In genomic region chr10:3469639-3470020, GRCh38 we compare ENCODE assay signal across 10 cellular contexts.
DNase-seq lines count a peak whose midpoint lies in the region; ATAC-seq and TF ChIP-seq lines count a peak whose summit lies in the region.
"Had no signal": no experiment of that assay in that cellular context is flagged by ENCODE, and none has a peak within 500 bp of the region (broad histone marks: within the 10 kb centered on the region; RNA-seq: fewer than 3 reads in every experiment).

No MANE protein-coding gene starts in this region.

- H3K9me3 ChIP-seq in right atrium auricular region (no peaks in the 10 kb centered on the region), vagina (no peaks in the 10 kb centered on the region)

- H3K36me3 Mint-ChIP-seq in dendritic cell treated with granulocyte-macrophage colony-stimulating factor and Interleukin-4, amounts not matched to agents 40 ng/mL and 50 ng/mL, for 4 days (ENCODE audit: low read depth): peaks cover 6% of the 10 kb centered on the region
- H3K36me3 Mint-ChIP-seq in nephron progenitor cell (ENCODE audit: low read depth): peaks cover 5% of the 10 kb centered on the region
- H3K36me3 Mint-ChIP-seq: natural killer cell had no signal

- intact Hi-C loops in Right ventricle myocardium superior (cut with DNase I): loop anchor here (10.0 kb wide), 1 partner anchor 305 kb away; no protein-coding TSS in a partner anchor
- intact Hi-C loops in dendritic cell treated with granulocyte-macrophage colony-stimulating factor and Interleukin-4, amounts not matched to agents 40 ng/mL and 50 ng/mL, for 4 days (cut with micrococcal nuclease): loop anchor here (5.0 kb wide), 3 partner anchors 113 to 663 kb away; no protein-coding TSS in a partner anchor
- intact Hi-C loops in vagina (cut with DNase I): loop anchor here (5.0 kb wide), 1 partner anchor 318 kb away; the partner anchor contains the start of gene KLF6

- H3K4me1 Mint-ChIP-seq in dendritic cell treated with granulocyte-macrophage colony-stimulating factor and Interleukin-4, amounts not matched to agents 40 ng/mL and 50 ng/mL, for 4 days (ENCODE audit: low read depth): peaks cover 82% of the 10 kb centered on the region
- peaks cover 72% of the 10 kb centered on the region for H3K4me1 Mint-ChIP-seq in nephron progenitor cell

- no peaks in the 10 kb centered on the region for H3K9me3 Mint-ChIP-seq in dendritic cell treated with granulocyte-macrophage colony-stimulating factor and Interleukin-4, amounts not matched to agents 40 ng/mL and 50 ng/mL, for 4 days
- H3K9me3 Mint-ChIP-seq in nephron progenitor cell: peaks cover 11% of the 10 kb centered on the region
- H3K9me3 Mint-ChIP-seq: activated naive CD4-positive, alpha-beta T cell treated with anti-CD3 and anti-CD28 coated beads, Interleukin-2, amount 10 ng/mL, durations not matched to agents 7 days and 5 days; natural killer cell had no signal

- TF ChIP-seq POLR2A in vagina (IDR thresholded peaks at IDR 0.05): no peak

- H3K27ac ChIP-seq in right atrium auricular region (peak overlapping the region; percentile 83 to 88), vagina (peak overlapping the region; percentile 96)

- H3K27me3 ChIP-seq in right atrium auricular region (no peaks in the 10 kb centered on the region), vagina (no peaks in the 10 kb centered on the region)

- H3K4me3 Mint-ChIP-seq in dendritic cell treated with granulocyte-macrophage colony-stimulating factor and Interleukin-4, amounts not matched to agents 40 ng/mL and 50 ng/mL, for 4 days: peak overlapping the region; percentile 42
- no peak overlapping the region for H3K4me3 Mint-ChIP-seq in nephron progenitor cell
- H3K4me3 Mint-ChIP-seq: natural killer cell had no signal

- ATAC-seq in Right ventricle myocardium superior (ENCODE audit: poor library complexity) (no peak), HG03039 (IDR thresholded peaks at IDR 0.05; ENCODE audit: unreplicated experiment) (no peak), GM21381 (IDR thresholded peaks at IDR 0.05; ENCODE audit: unreplicated experiment) (no peak)

- H3K4me1 ChIP-seq in right atrium auricular region (peaks cover 0 to 56% of the 10 kb centered on the region in 2 donors), vagina (peaks cover 79% of the 10 kb centered on the region)

- TF ChIP-seq CTCF in right atrium auricular region (IDR thresholded peaks at IDR 0.05): no peak
- TF ChIP-seq CTCF in nephron progenitor cell (IDR thresholded peaks at IDR 0.05): no peak
- TF ChIP-seq CTCF in vagina (IDR thresholded peaks at IDR 0.05): no peak

- H3K27ac Mint-ChIP-seq in dendritic cell treated with granulocyte-macrophage colony-stimulating factor and Interleukin-4, amounts not matched to agents 40 ng/mL and 50 ng/mL, for 4 days: peak overlapping the region; percentile 99
- H3K27ac Mint-ChIP-seq in nephron progenitor cell: peak overlapping the region; percentile 99

- no peaks in the 10 kb centered on the region for H3K36me3 ChIP-seq in right atrium auricular region
- H3K36me3 ChIP-seq in vagina: no peaks in the 10 kb centered on the region

- H3K4me3 ChIP-seq in right atrium auricular region (no peak overlapping the region), vagina (no peak overlapping the region)

- no peak for DNase-seq in right atrium auricular region (ENCODE audit: low spot score)
- no peak for DNase-seq in Right ventricle myocardium superior
- DNase-seq in nephron progenitor cell: no peak
- no peak for DNase-seq in vagina (ENCODE audit: extremely low spot score in 2 of 2)
- DNase-seq in HCEC 1CT: no peak
- DNase-seq: activated naive CD4-positive, alpha-beta T cell treated with anti-CD3 and anti-CD28 coated beads, Interleukin-2, amount 10 ng/mL, durations not matched to agents 7 days and 5 days; natural killer cell had no signal

- no peaks in the 10 kb centered on the region for H3K27me3 Mint-ChIP-seq in dendritic cell treated with granulocyte-macrophage colony-stimulating factor and Interleukin-4, amounts not matched to agents 40 ng/mL and 50 ng/mL, for 4 days
- H3K27me3 Mint-ChIP-seq in nephron progenitor cell (ENCODE audit: low read depth, poor library complexity): peaks cover 9% of the 10 kb centered on the region
